18 cellular contexts compared by ENCODE assay signal in genomic region chr3:66406186-66406585, GRCh38.
A peak's percentile ranks its signal among the peaks of the same experiment; 100 is the strongest.
DNase-seq lines count a peak whose midpoint lies in the region; ATAC-seq and TF ChIP-seq lines count a peak whose summit lies in the region.
"Had no signal": no experiment of that assay in that cellular context is flagged by ENCODE, and none has a peak within 500 bp of the region (broad histone marks: within the 10 kb centered on the region; RNA-seq: fewer than 3 reads in every experiment).

No MANE protein-coding gene starts in this region.

- H3K27me3 ChIP-seq in fibroblast of lung (ENCODE audit: control insufficient read depth, insufficient read depth, low read length) = no peaks in the 10 kb centered on the region
- H3K27me3 ChIP-seq in muscle layer of duodenum (ENCODE audit: low read depth, low read length) = no peaks in the 10 kb centered on the region
- no peaks in the 10 kb centered on the region for H3K27me3 ChIP-seq in suprapubic skin
- H3K27me3 ChIP-seq in hepatocyte = no peaks in the 10 kb centered on the region

- no peak overlapping the region for H3K4me3 ChIP-seq in fibroblast of lung (replicated peaks in 1 of 4; ENCODE audit: control extremely low read depth in 1 of 4, insufficient read depth in 1 of 4, low read depth in 3 of 4, low read length in 4 of 4)
- H3K4me3 ChIP-seq in muscle layer of duodenum (ENCODE audit: low read depth in 1 of 2, low read length in 2 of 2) = no peak overlapping the region
- H3K4me3 ChIP-seq in suprapubic skin = no peak overlapping the region
- H3K4me3 ChIP-seq in hepatocyte = no peak overlapping the region

- H2AFZ ChIP-seq in fibroblast of lung (ENCODE audit: low read length) (no peak overlapping the region), hepatocyte (no peak overlapping the region)

- H4K20me1 ChIP-seq in fibroblast of lung (ENCODE audit: control insufficient read depth, extremely low read depth, insufficient read depth, low read length) = no peaks in the 10 kb centered on the region
- no peaks in the 10 kb centered on the region for H4K20me1 ChIP-seq in hepatocyte (ENCODE audit: insufficient read depth, poor library complexity, severe bottlenecking)

- H3K4me2 ChIP-seq in fibroblast of lung (ENCODE audit: extremely low read depth, insufficient read depth, low read length) = no peak overlapping the region
- no peak overlapping the region for H3K4me2 ChIP-seq in hepatocyte

- no peak for TF ChIP-seq POLR2A in suprapubic skin (IDR thresholded peaks at IDR 0.05)

- no peaks in the 10 kb centered on the region for H3K9me3 ChIP-seq in fibroblast of lung (ENCODE audit: control insufficient read depth, insufficient read depth, low read depth, low read length)
- no peaks in the 10 kb centered on the region for H3K9me3 ChIP-seq in muscle layer of duodenum (ENCODE audit: control insufficient read depth in 1 of 2, low read length in 2 of 2)
- no peaks in the 10 kb centered on the region for H3K9me3 ChIP-seq in suprapubic skin
- no peaks in the 10 kb centered on the region for H3K9me3 ChIP-seq in hepatocyte (ENCODE audit: low read depth)

- H3K4me1 ChIP-seq in fibroblast of lung (ENCODE audit: control insufficient read depth, extremely low read depth, insufficient read depth, low read length) (peaks cover 35% of the 10 kb centered on the region), muscle layer of duodenum (ENCODE audit: control insufficient read depth in 1 of 2, insufficient read depth in 2 of 2, low read length in 2 of 2) (peaks cover 25 to 61% of the 10 kb centered on the region in 2 donors), suprapubic skin (peaks cover 30% of the 10 kb centered on the region), hepatocyte (ENCODE audit: insufficient read depth) (peaks cover under 1% of the 10 kb centered on the region)

- H3K36me3 ChIP-seq in fibroblast of lung (ENCODE audit: control insufficient read depth, insufficient read depth, low read length) (peaks cover 12% of the 10 kb centered on the region), muscle layer of duodenum (ENCODE audit: control insufficient read depth in 1 of 2, insufficient read depth in 2 of 2, low read length in 2 of 2) (peaks cover 35 to 53% of the 10 kb centered on the region in 2 donors), suprapubic skin (peaks cover 54% of the 10 kb centered on the region), hepatocyte (replicated peaks; ENCODE audit: insufficient read depth, low read depth) (no peaks in the 10 kb centered on the region)

- CTCF ChIA-PET in RWPE1 (lab: Yijun Ruan, JAX) = interaction anchor here (0.6 to 0.9 kb wide), 2 partner anchors 168 to 303 kb away, joined by 3 to 4 read pairs; no protein-coding TSS in a partner anchor

- no peak for ATAC-seq in activated CD4-positive, CD25-positive, alpha-beta regulatory T cell treated with anti-CD3 and anti-CD28 coated beads, Interleukin-2, amount 50 U/mL, for 24 hours
- ATAC-seq: activated CD8-positive, alpha-beta T cell treated with anti-CD3 and anti-CD28 coated beads for 36 hours; activated T-helper 17 cell treated with anti-CD3 and anti-CD28 coated beads, Interleukin-2, amount 50 U/mL, for 72 hours; stimulated activated naive B cell treated with anti-CD40 and anti-IgM and Interleukin-4, amounts not matched to agents 10 μg/mL and 1 μg/mL and 100 μg/mL, for 72 hours had no signal

- no peaks in the 10 kb centered on the region for H3K9me2 ChIP-seq in hepatocyte (replicated peaks; ENCODE audit: insufficient read depth)

- no peak for TF ChIP-seq EP300 in suprapubic skin (IDR thresholded peaks at IDR 0.05)

- POLR2A ChIA-PET in RWPE1 (lab: Yijun Ruan, JAX; ENCODE audit: low non-redundant PET) = no interaction called here

- 77% methylated on average over 5 of the region's 5 CpGs for WGBS in suprapubic skin
- WGBS in hepatocyte (ENCODE audit: low lambda C conversion rate, missing lambda C conversion rate) = 96% methylated on average over 5 of the region's 5 CpGs

- TF ChIP-seq CTCF in RWPE1 (conservative IDR thresholded peaks at IDR 0.05; ENCODE audit: low read depth) (no peak), fibroblast of lung (conservative IDR thresholded peaks at IDR 0.05 in 1 of 2, IDR thresholded peaks at IDR 0.05 in 1 of 2; ENCODE audit: low read depth in 1 of 2, low read length in 2 of 2) (no peak), suprapubic skin (IDR thresholded peaks at IDR 0.05) (no peak), hepatocyte (IDR thresholded peaks at IDR 0.05; ENCODE audit: poor library complexity) (no peak)

- no peak overlapping the region for H3K9ac ChIP-seq in fibroblast of lung (ENCODE audit: insufficient read depth, low read length)

- H3K79me2 ChIP-seq in fibroblast of lung (ENCODE audit: control insufficient read depth, insufficient read depth, low read length) (no peaks in the 10 kb centered on the region), hepatocyte (no peaks in the 10 kb centered on the region)

- DNase-seq in RWPE1 (ENCODE audit: low spot score) (no peak), fibroblast of lung (ENCODE audit: low read depth in 2 of 2) (no peak), suprapubic skin (ENCODE audit: low spot score in 2 of 2) (peak in 1 of 2 donors; percentile 44), germinal center (ENCODE audit: low spot score) (no peak), NCI-H2081 treated with DMSO at 0.1 percent for 48 hours (lab: John Stamatoyannopoulos, UW) (no peak), hepatocyte (ENCODE audit: low spot score) (no peak)
- DNase-seq: activated CD8-positive, alpha-beta T cell treated with anti-CD3 and anti-CD28 coated beads for 36 hours; AML-193; DMS153; effector CD8-positive, alpha-beta T cell; kidney; MV-4-11; naive B cell; NCI-H226; stimulated activated naive B cell treated with anti-CD40 and anti-IgM and Interleukin-4, amounts not matched to agents 10 μg/mL and 1 μg/mL and 100 μg/mL, for 72 hours had no signal

- H3K27ac ChIP-seq in RWPE1 = peak overlapping the region; percentile 30
- H3K27ac ChIP-seq in fibroblast of lung (ENCODE audit: insufficient read depth, low read length) = peak overlapping the region; percentile 19
- H3K27ac ChIP-seq in muscle layer of duodenum (ENCODE audit: low read length) = peak overlapping the region; percentile 31
- peak overlapping the region; percentile 46 for H3K27ac ChIP-seq in suprapubic skin
- H3K27ac ChIP-seq in hepatocyte = no peak overlapping the region
